Comparison of ENCODE assay signal across 29 cellular contexts in genomic region chr14:40368314-40368713, GRCh38.
A peak's percentile ranks its signal among the peaks of the same experiment; 100 is the strongest.
DNase-seq lines count a peak whose midpoint lies in the region; ATAC-seq, FAIRE-seq and TF ChIP-seq lines count a peak whose summit lies in the region.
"Had no signal": no experiment of that assay in that cellular context is flagged by ENCODE, and none has a peak within 500 bp of the region (broad histone marks: within the 10 kb centered on the region; RNA-seq: fewer than 3 reads in every experiment).

No MANE protein-coding gene starts in this region.

- POLR2A ChIA-PET in HepG2 (lab: Yijun Ruan, JAX): no interaction called here
- POLR2A ChIA-PET in CD4-positive, alpha-beta memory T cell (lab: Charles Lee; ENCODE audit: partially characterized antibody): no interaction called here

- DNase-seq in HepG2 (ENCODE audit: low spot score) (no peak), NCI-H2081 treated with DMSO at 0.1 percent for 48 hours (lab: John Stamatoyannopoulos, UW) (peak; percentile 55), SHP77 (lab: John Stamatoyannopoulos, UW) (peak; percentile 20 to 29), spleen (no peak), amniotic stem cell (lab: John Stamatoyannopoulos, UW) (no peak)
- DNase-seq in CD4-positive, alpha-beta memory T cell: no peak
- DNase-seq: activated CD4-positive, alpha-beta T cell treated with anti-CD3 and anti-CD28 coated beads for 1 hour; activated CD8-positive, alpha-beta memory T cell treated with anti-CD3 and anti-CD28 coated beads for 24 hours; activated naive CD4-positive, alpha-beta T cell; activated T-cell treated with anti-CD3 and anti-CD28 coated beads, Interleukin-2, amount 50 U/mL, for 4 hours; amygdala; CD4-positive, CD25-positive, alpha-beta regulatory T cell; central memory CD4-positive, alpha-beta T cell; dermis blood vessel endothelial cell; MG63; NCI-H1694; NCI-H524 treated with DMSO at 0.1 percent for 48 hours; nucleus accumbens; small intestine; stimulated activated CD4-positive, alpha-beta T cell treated with anti-CD3 and anti-CD28 coated beads, Interleukin-2, amount 100 ng/mL, for 48 hours; stimulated activated naive B cell treated with anti-CD40 and anti-IgM and Interleukin-4, amounts not matched to agents 10 μg/mL and 1 μg/mL and 100 μg/mL, for 72 hours; SW 1271; testis; uterus had no signal

- TF ChIP-seq POLR2A in HepG2 (IDR thresholded peaks at IDR 0.05; ENCODE audit: insufficient read depth in 1 of 2, low read depth in 2 of 2, low read length in 2 of 2): no peak
- TF ChIP-seq POLR2A in spleen (IDR thresholded peaks at IDR 0.05): no peak

- 25% methylated on average over 2 of the region's 2 CpGs for WGBS in liver
- WGBS in HepG2 (ENCODE audit: low lambda C conversion rate): 0% methylated on average over 2 of the region's 2 CpGs
- WGBS in spleen, 5 donors: 79 to 90% (median 81%) methylated on average over 2 of the region's 2 CpGs

- no TSS peak for BruUV-seq in HepG2 (replicated peaks; lab: Mats Ljungman, UMichigan)

- H3K4me1 ChIP-seq in liver (ENCODE audit: control insufficient read depth in 4 of 4, insufficient read depth in 4 of 4, low read length in 3 of 4): peaks cover 0 to 3% (median 0%) of the 10 kb centered on the region in 4 donors
- no peaks in the 10 kb centered on the region for H3K4me1 ChIP-seq in HepG2 (ENCODE audit: insufficient read depth, low read length)
- no peaks in the 10 kb centered on the region for H3K4me1 ChIP-seq in spleen
- no peaks in the 10 kb centered on the region for H3K4me1 ChIP-seq in CD4-positive, alpha-beta memory T cell (ENCODE audit: insufficient read depth, low read length)
- H3K4me1 ChIP-seq: testis, uterus had no signal

- TF ChIP-seq RAD21 in liver (IDR thresholded peaks at IDR 0.05) (no peak), HepG2 (CRISPR knock-in tag; IDR thresholded peaks at IDR 0.05) (no peak)

- no peak overlapping the region for H3K27ac ChIP-seq in liver (ENCODE audit: low read depth in 1 of 2, low read length in 2 of 2)
- H3K27ac ChIP-seq in HepG2 (ENCODE audit: extremely low read length, insufficient read depth, low read length): no peak overlapping the region
- H3K27ac ChIP-seq in spleen: no peak overlapping the region
- H3K27ac ChIP-seq in CD4-positive, alpha-beta memory T cell (ENCODE audit: low read depth, low read length): no peak overlapping the region
- H3K27ac ChIP-seq: testis, uterus had no signal

- no peaks in the 10 kb centered on the region for H3K36me3 Mint-ChIP-seq in CD4-positive, alpha-beta memory T cell
- H3K36me3 Mint-ChIP-seq: CD4-positive, CD25-positive, alpha-beta regulatory T cell; IgD-negative memory B cell; stimulated activated naive B cell treated with anti-CD40 and anti-IgM and Interleukin-4, amounts not matched to agents 10 μg/mL and 1 μg/mL and 100 μg/mL, for 72 hours had no signal

- no peaks in the 10 kb centered on the region for H3K79me2 ChIP-seq in HepG2 (ENCODE audit: insufficient read depth, low read length)

- intact Hi-C loops in HepG2 (cut with micrococcal nuclease; ENCODE audit: unreplicated experiment): no loop called here
- intact Hi-C loops in spleen (cut with DNase I; ENCODE audit: low total_unique reads): no loop called here
- intact Hi-C loops in CD4-positive, alpha-beta memory T cell (cut with micrococcal nuclease): no loop called here

- TF ChIP-seq CTCF in liver (IDR thresholded peaks at IDR 0.05; ENCODE audit: low read depth, low read length, missing input control) (no peak), HepG2 (CRISPR knock-in tag; IDR thresholded peaks at IDR 0.05) (no peak), spleen (IDR thresholded peaks at IDR 0.05 in 8 of 11, conservative IDR thresholded peaks at IDR 0.05 in 3 of 11) (no peak)

- no peak overlapping the region for H2AFZ ChIP-seq in HepG2 (ENCODE audit: low read length)

- TF ChIP-seq EP300 in HepG2 (IDR thresholded peaks at IDR 0.05; ENCODE audit: low read depth in 2 of 2, low read length in 2 of 2) (no peak), HepG2 (CRISPR knock-in tag; IDR thresholded peaks at IDR 0.05; ENCODE audit: borderline replicate concordance) (no peak)

- CTCF ChIA-PET in HepG2 (lab: Yijun Ruan, JAX; ENCODE audit: low intra/inter-chr PET ratio, low total read pairs): no interaction called here
- CTCF ChIA-PET in CD4-positive, alpha-beta memory T cell (lab: Charles Lee; ENCODE audit: partially characterized antibody): no interaction called here

- in situ Hi-C loops in HepG2 (cut with HindIII; ENCODE audit: extremely low pct_ligation_motif_present, low pct_unique_long_range_greater_than_20kb): no loop called here

- no peak overlapping the region for H3K27ac Mint-ChIP-seq in CD4-positive, alpha-beta memory T cell
- H3K27ac Mint-ChIP-seq: CD4-positive, CD25-positive, alpha-beta regulatory T cell; IgD-negative memory B cell; stimulated activated naive B cell treated with anti-CD40 and anti-IgM and Interleukin-4, amounts not matched to agents 10 μg/mL and 1 μg/mL and 100 μg/mL, for 72 hours had no signal

- no peak for FAIRE-seq in HepG2 (lab: Jason Lieb, UNC)
- FAIRE-seq: GM12892, H54, small intestine had no signal

- no peak overlapping the region for H3K4me3 Mint-ChIP-seq in CD4-positive, alpha-beta memory T cell
- H3K4me3 Mint-ChIP-seq: activated T-cell treated with anti-CD3 and anti-CD28 coated beads, Interleukin-2, amount 50 U/mL, for 4 hours; CD4-positive, CD25-positive, alpha-beta regulatory T cell; IgD-negative memory B cell; stimulated activated naive B cell treated with anti-CD40 and anti-IgM and Interleukin-4, amounts not matched to agents 10 μg/mL and 1 μg/mL and 100 μg/mL, for 72 hours had no signal

- no peaks in the 10 kb centered on the region for H3K9me3 ChIP-seq in liver (ENCODE audit: control insufficient read depth in 4 of 4, low read length in 3 of 4)
- H3K9me3 ChIP-seq in HepG2 (ENCODE audit: low read length): peaks cover 87% of the 10 kb centered on the region
- H3K9me3 ChIP-seq in spleen: no peaks in the 10 kb centered on the region
- H3K9me3 ChIP-seq in CD4-positive, alpha-beta memory T cell (ENCODE audit: control insufficient read depth in 1 of 2, low read length in 2 of 2): no peaks in the 10 kb centered on the region
- H3K9me3 ChIP-seq: MG63, testis, uterus had no signal

- peaks cover 0 to 3% (median 0%) of the 10 kb centered on the region in 4 donors for H3K4me1 Mint-ChIP-seq in CD4-positive, alpha-beta memory T cell
- H3K4me1 Mint-ChIP-seq: CD4-positive, CD25-positive, alpha-beta regulatory T cell; IgD-negative memory B cell had no signal

- H3K27me3 Mint-ChIP-seq in CD4-positive, alpha-beta memory T cell: no peaks in the 10 kb centered on the region
- H3K27me3 Mint-ChIP-seq: CD4-positive, CD25-positive, alpha-beta regulatory T cell; IgD-negative memory B cell; stimulated activated naive B cell treated with anti-CD40 and anti-IgM and Interleukin-4, amounts not matched to agents 10 μg/mL and 1 μg/mL and 100 μg/mL, for 72 hours had no signal

- H3K9ac ChIP-seq in liver (ENCODE audit: low read depth in 1 of 2, low read length in 2 of 2): no peak overlapping the region
- no peak overlapping the region for H3K9ac ChIP-seq in HepG2 (ENCODE audit: insufficient read depth, low read depth, low read length)

- no peaks in the 10 kb centered on the region for H4K20me1 ChIP-seq in HepG2 (ENCODE audit: insufficient read depth, low read length)

- H3K4me2 ChIP-seq in HepG2 (ENCODE audit: low read depth, low read length): no peak overlapping the region

- no peak overlapping the region for H3K4me3 ChIP-seq in liver (ENCODE audit: low read depth in 1 of 3, low read length in 3 of 3)
- H3K4me3 ChIP-seq in HepG2 (replicated peaks in 1 of 3; ENCODE audit: insufficient read depth in 1 of 3, low read depth in 2 of 3, low read length in 3 of 3): no peak overlapping the region
- no peak overlapping the region for H3K4me3 ChIP-seq in spleen
- no peak overlapping the region for H3K4me3 ChIP-seq in CD4-positive, alpha-beta memory T cell (ENCODE audit: low read length in 2 of 2)
- H3K4me3 ChIP-seq: MG63, testis, uterus had no signal

- H3K36me3 ChIP-seq in liver (ENCODE audit: control insufficient read depth in 4 of 4, insufficient read depth in 3 of 4, low read depth in 1 of 4, low read length in 3 of 4) (no peaks in the 10 kb centered on the region), HepG2 (replicated peaks in 1 of 2; ENCODE audit: control insufficient read depth in 1 of 2, insufficient read depth in 2 of 2, low read length in 2 of 2) (no peaks in the 10 kb centered on the region), spleen (no peaks in the 10 kb centered on the region)
- no peaks in the 10 kb centered on the region for H3K36me3 ChIP-seq in CD4-positive, alpha-beta memory T cell (ENCODE audit: insufficient read depth, low read length)
- H3K36me3 ChIP-seq: MG63 had no signal

- peaks cover 0 to 4% (median 0%) of the 10 kb centered on the region in 8 donors for H3K9me3 Mint-ChIP-seq in CD4-positive, alpha-beta memory T cell

- H3K27me3 ChIP-seq in liver (ENCODE audit: control insufficient read depth in 4 of 4, insufficient read depth in 4 of 4, low read length in 3 of 4) (no peaks in the 10 kb centered on the region), HepG2 (ENCODE audit: control insufficient read depth in 1 of 2, insufficient read depth in 2 of 2, low read length in 2 of 2) (no peaks in the 10 kb centered on the region), spleen (replicated peaks in 1 of 7) (no peaks in the 10 kb centered on the region)
- H3K27me3 ChIP-seq in CD4-positive, alpha-beta memory T cell (ENCODE audit: insufficient read depth, low read length): no peaks in the 10 kb centered on the region
- H3K27me3 ChIP-seq: MG63, testis, uterus had no signal

- ATAC-seq in HepG2 (no peak), GM18511 (IDR thresholded peaks at IDR 0.05; ENCODE audit: unreplicated experiment) (no peak)
- ATAC-seq: activated T-cell treated with anti-CD3 and anti-CD28 coated beads, Interleukin-2, amount 50 U/mL, for 4 hours; stimulated activated naive B cell treated with anti-CD40 and anti-IgM and Interleukin-4, amounts not matched to agents 10 μg/mL and 1 μg/mL and 100 μg/mL, for 72 hours had no signal

TF ChIP-seq in HepG2, 621 proteins besides CTCF, POLR2A, EP300 and RAD21 (continues in another document):
- no peak for TF ChIP-seq TEF (CRISPR knock-in tag; IDR thresholded peaks at IDR 0.05)

Comparison
In these comparisons a context has a peak if more than half of its experiments do, and no peak if none do; other contexts are left out.
1. DNase-seq: peak in NCI-H2081 treated with DMSO at 0.1 percent for 48 hours (single experiment) and SHP77 (2 of 2); none in HepG2 (single experiment), spleen (single experiment), CD4-positive, alpha-beta memory T cell (0 of 5) and amniotic stem cell (single experiment).